In genomic region chr7:74183653-74184450, GRCh38 we compare ENCODE assay signal across 1 cellular context.
A peak's percentile ranks its signal among the peaks of the same experiment; 100 is the strongest.
TF ChIP-seq lines count a peak whose summit lies in the region.

No MANE protein-coding gene starts in this region.

TF ChIP-seq in HepG2, 621 proteins besides CTCF, POLR2A, EP300 and RAD21:
- no peak for TF ChIP-seq SIN3A (IDR thresholded peaks at IDR 0.05; ENCODE audit: borderline replicate concordance, low read depth, low read length)
- TF ChIP-seq BATF2 (CRISPR knock-in tag; IDR thresholded peaks at IDR 0.05) = no peak
- TF ChIP-seq ZNF562 (CRISPR knock-in tag; IDR thresholded peaks at IDR 0.05; ENCODE audit: borderline replicate concordance) = no peak
- TF ChIP-seq SMARCC2 (IDR thresholded peaks at IDR 0.05) = no peak
- peak; percentile 64; the same call in 1 of the 2 replicates for TF ChIP-seq KLF12 (CRISPR knock-in tag; IDR thresholded peaks at IDR 0.05; ENCODE audit: borderline replicate concordance)
- no peak for TF ChIP-seq MZF1 (CRISPR knock-in tag; IDR thresholded peaks at IDR 0.05; ENCODE audit: borderline replicate concordance)
- no peak for TF ChIP-seq NR2F6 (IDR thresholded peaks at IDR 0.05)
- 0 out of 2 replicates have a peak, but pooled peaks have one; percentile 9 for TF ChIP-seq NR2F6 (CRISPR knock-in tag; IDR thresholded peaks at IDR 0.05)
- no peak for TF ChIP-seq ZNF124 (CRISPR knock-in tag; IDR thresholded peaks at IDR 0.05)
- no peak for TF ChIP-seq ZNF747 (CRISPR knock-in tag; IDR thresholded peaks at IDR 0.05; ENCODE audit: borderline replicate concordance)
- no peak for TF ChIP-seq XRCC5 (optimal IDR thresholded peaks at IDR 0.05; ENCODE audit: low read length)
- no peak for TF ChIP-seq SIX1 (CRISPR knock-in tag; IDR thresholded peaks at IDR 0.05; ENCODE audit: borderline replicate concordance)
- 0 out of 2 replicates have a peak, but pooled peaks have one; percentile 31 for TF ChIP-seq ZKSCAN8 (CRISPR knock-in tag; IDR thresholded peaks at IDR 0.05; ENCODE audit: borderline replicate concordance)
- no peak for TF ChIP-seq POGZ (CRISPR knock-in tag; IDR thresholded peaks at IDR 0.05)
- TF ChIP-seq CREB1 (IDR thresholded peaks at IDR 0.05) = peak; percentile 53
- TF ChIP-seq CREB1 (CRISPR knock-in tag; IDR thresholded peaks at IDR 0.05) = no peak
- 0 out of 2 replicates have a peak, but pooled peaks have one; percentile 31 for TF ChIP-seq RBFOX2 (IDR thresholded peaks at IDR 0.05; ENCODE audit: low read depth, low read length)
- TF ChIP-seq, protein P1, sequence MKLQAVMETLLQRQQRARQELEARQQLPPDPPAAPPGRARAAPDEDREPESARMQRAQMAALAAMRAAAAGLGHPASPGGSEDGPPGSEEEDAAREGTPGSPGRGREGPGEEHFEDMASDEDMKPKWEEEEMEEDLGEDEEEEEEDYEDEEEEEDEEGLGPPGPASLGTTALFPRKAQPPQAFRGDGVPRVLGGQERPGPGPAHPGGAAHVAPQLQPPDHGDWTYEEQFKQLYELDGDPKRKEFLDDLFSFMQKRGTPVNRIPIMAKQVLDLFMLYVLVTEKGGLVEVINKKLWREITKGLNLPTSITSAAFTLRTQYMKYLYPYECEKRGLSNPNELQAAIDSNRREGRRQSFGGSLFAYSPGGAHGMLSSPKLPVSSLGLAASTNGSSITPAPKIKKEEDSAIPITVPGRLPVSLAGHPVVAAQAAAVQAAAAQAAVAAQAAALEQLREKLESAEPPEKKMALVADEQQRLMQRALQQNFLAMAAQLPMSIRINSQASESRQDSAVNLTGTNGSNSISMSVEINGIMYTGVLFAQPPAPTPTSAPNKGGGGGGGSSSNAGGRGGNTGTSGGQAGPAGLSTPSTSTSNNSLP (IDR thresholded peaks at IDR 0.05; ENCODE audit: low read depth, low read length) = 0 out of 2 replicates have a peak, but pooled peaks have one; percentile 11
- TF ChIP-seq STAG1 (CRISPR knock-in tag; IDR thresholded peaks at IDR 0.05) = peak; percentile 50
- TF ChIP-seq, protein P2, sequence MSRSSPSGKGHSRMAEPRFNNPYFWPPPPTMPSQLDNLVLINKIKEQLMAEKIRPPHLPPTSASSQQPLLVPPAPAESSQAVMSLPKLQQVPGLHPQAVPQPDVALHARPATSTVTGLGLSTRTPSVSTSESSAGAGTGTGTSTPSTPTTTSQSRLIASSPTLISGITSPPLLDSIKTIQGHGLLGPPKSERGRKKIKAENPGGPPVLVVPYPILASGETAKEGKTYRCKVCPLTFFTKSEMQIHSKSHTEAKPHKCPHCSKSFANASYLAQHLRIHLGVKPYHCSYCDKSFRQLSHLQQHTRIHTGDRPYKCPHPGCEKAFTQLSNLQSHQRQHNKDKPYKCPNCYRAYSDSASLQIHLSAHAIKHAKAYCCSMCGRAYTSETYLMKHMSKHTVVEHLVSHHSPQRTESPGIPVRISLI (CRISPR knock-in tag; IDR thresholded peaks at IDR 0.05; ENCODE audit: borderline replicate concordance) = no peak
- TF ChIP-seq, protein P3, sequence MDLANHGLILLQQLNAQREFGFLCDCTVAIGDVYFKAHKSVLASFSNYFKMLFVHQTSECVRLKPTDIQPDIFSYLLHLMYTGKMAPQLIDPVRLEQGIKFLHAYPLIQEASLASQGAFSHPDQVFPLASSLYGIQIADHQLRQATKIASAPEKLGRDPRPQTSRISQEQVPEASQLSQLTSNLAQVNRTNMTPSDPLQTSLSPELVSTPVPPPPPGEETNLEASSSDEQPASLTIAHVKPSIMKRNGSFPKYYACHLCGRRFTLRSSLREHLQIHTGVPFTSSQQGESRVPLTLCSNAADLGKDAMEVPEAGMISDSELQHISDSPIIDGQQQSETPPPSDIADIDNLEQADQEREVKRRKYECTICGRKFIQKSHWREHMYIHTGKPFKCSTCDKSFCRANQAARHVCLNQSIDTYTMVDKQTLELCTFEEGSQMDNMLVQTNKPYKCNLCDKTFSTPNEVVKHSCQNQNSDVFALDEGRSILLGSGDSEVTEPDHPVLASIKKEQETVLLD (CRISPR knock-in tag; IDR thresholded peaks at IDR 0.05; ENCODE audit: low read depth) = no peak
- no peak for TF ChIP-seq PAX8 (CRISPR knock-in tag; IDR thresholded peaks at IDR 0.05; ENCODE audit: borderline replicate concordance)
- TF ChIP-seq SYNCRIP (IDR thresholded peaks at IDR 0.05; ENCODE audit: insufficient read depth, low read depth, low read length) = no peak
- no peak for TF ChIP-seq ZNF572 (CRISPR knock-in tag; IDR thresholded peaks at IDR 0.05)
- TF ChIP-seq CHCHD3 (CRISPR knock-in tag; IDR thresholded peaks at IDR 0.05) = no peak
- TF ChIP-seq KAT7 (CRISPR knock-in tag; IDR thresholded peaks at IDR 0.05; ENCODE audit: borderline replicate concordance) = no peak
- peak; percentile 46; the same call in 1 of the 2 replicates for TF ChIP-seq SMC3 (IDR thresholded peaks at IDR 0.05; ENCODE audit: low read length)
